8 cellular contexts compared by ENCODE assay signal in genomic region chr11:62542111-62542745, GRCh38. TPM values are rescaled to one million over a fixed set of nuclear protein-coding genes. Genes with fewer than 3 reads are reported as not detected.
A peak's percentile ranks its signal among the peaks of the same experiment; 100 is the strongest.
DNase-seq lines count a peak whose midpoint lies in the region; ATAC-seq and TF ChIP-seq lines count a peak whose summit lies in the region.

No MANE protein-coding gene starts in this region.

- no peak overlapping the region for H3K9ac ChIP-seq in DND-41 (ENCODE audit: low read depth, low read length)

- H3K4me2 ChIP-seq in DND-41 (ENCODE audit: insufficient read depth, low read length), result peak overlapping the region; percentile 19; the same call in 1 of the 2 replicates

- no peaks in the 10 kb centered on the region for H3K79me2 ChIP-seq in DND-41 (ENCODE audit: insufficient read depth, low read length)

- no peaks in the 10 kb centered on the region for H3K27me3 Mint-ChIP-seq in effector memory CD8-positive, alpha-beta T cell

- H3K4me1 ChIP-seq in DND-41 (ENCODE audit: insufficient read depth, low read length), result peaks cover 27% of the 10 kb centered on the region
- H3K4me1 ChIP-seq in psoas muscle, result peaks cover 73% of the 10 kb centered on the region

- peak overlapping the region; percentile 97 to 99 for H3K27ac Mint-ChIP-seq in effector memory CD8-positive, alpha-beta T cell

- no peaks in the 10 kb centered on the region for H3K9me3 Mint-ChIP-seq in effector memory CD8-positive, alpha-beta T cell

- H3K4me1 Mint-ChIP-seq in effector memory CD8-positive, alpha-beta T cell (ENCODE audit: low read depth in 2 of 2), result peaks cover 63 to 69% of the 10 kb centered on the region in 2 donors

- H4K20me1 ChIP-seq in DND-41 (ENCODE audit: insufficient read depth, low read length), result peaks cover 11% of the 10 kb centered on the region; the same call in 1 of the 2 replicates

- peaks cover 99% of the 10 kb centered on the region for H3K36me3 Mint-ChIP-seq in effector memory CD8-positive, alpha-beta T cell (ENCODE audit: insufficient read depth)

- intact Hi-C loops in psoas muscle (cut with DNase I), result loop anchor here (2.0 to 5.0 kb wide), 6 partner anchors 33 to 145 kb away; no protein-coding TSS in a partner anchor

- H3K36me3 ChIP-seq in DND-41 (ENCODE audit: insufficient read depth, low read length) (no peaks in the 10 kb centered on the region), psoas muscle (ENCODE audit: insufficient read depth in 1 of 2, low read depth in 1 of 2) (peaks cover 0 to 2% of the 10 kb centered on the region in 2 donors)

- H3K4me3 ChIP-seq in DND-41 (ENCODE audit: low read depth in 1 of 2, low read length in 2 of 2) (no peak overlapping the region), psoas muscle (peak overlapping the region; percentile 91)

- ATAC-seq in DND-41 (ENCODE audit: insufficient read depth, low read depth) (no peak), psoas muscle (no peak), HG03095 (IDR thresholded peaks at IDR 0.05; ENCODE audit: unreplicated experiment) (no peak)
- ATAC-seq in effector memory CD8-positive, alpha-beta T cell (replicated peaks), result no peak

- no peak for TF ChIP-seq CTCF in DND-41 (IDR thresholded peaks at IDR 0.05; ENCODE audit: borderline replicate concordance, extremely low read depth, low read length, poor library complexity, severe bottlenecking)
- no peak for TF ChIP-seq CTCF in psoas muscle (IDR thresholded peaks at IDR 0.05)

- H3K9me3 ChIP-seq in DND-41 (ENCODE audit: insufficient read depth, low read length, severe bottlenecking) (no peaks in the 10 kb centered on the region), psoas muscle (no peaks in the 10 kb centered on the region)

- H3K27me3 ChIP-seq in DND-41 (ENCODE audit: insufficient read depth, low read length, poor library complexity), result peaks cover 46% of the 10 kb centered on the region
- H3K27me3 ChIP-seq in psoas muscle (ENCODE audit: insufficient read depth in 3 of 3, low read length in 2 of 3), result no peaks in the 10 kb centered on the region

- no peak overlapping the region for H3K27ac ChIP-seq in DND-41 (ENCODE audit: low read length)
- peak overlapping the region; percentile 99 for H3K27ac ChIP-seq in psoas muscle

- H3K4me3 Mint-ChIP-seq in effector memory CD8-positive, alpha-beta T cell, result peak overlapping the region; percentile 96 to 98

- WGBS in psoas muscle, 3 donors, result 24 to 45% (median 37%) methylated on average over 6 of the region's 6 CpGs

- peak overlapping the region; percentile 38 for H2AFZ ChIP-seq in DND-41 (ENCODE audit: low read depth, low read length)

- no peak for DNase-seq in DND-41
- peak; percentile 85 for DNase-seq in NCI-H526 treated with DMSO at 0.1 percent for 48 hours (lab: John Stamatoyannopoulos, UW)
- DNase-seq in effector memory CD8-positive, alpha-beta T cell, result peak in 1 of 3 experiments; percentile 21
- DNase-seq in psoas muscle, result no peak
- DNase-seq in cerebellum (ENCODE audit: low spot score), result no peak
- no peak for DNase-seq in hypothalamus (lab: John Stamatoyannopoulos, UW)
- DNase-seq in pons (ENCODE audit: low spot score), result no peak

RNA-seq across cellular contexts. Expression of gene AHNAK, which starts 4.4 kb away (rescaled TPM):
- total RNA-seq in psoas muscle, result 100 to 1,000 TPM; 376 to 679 (median 425) TPM
- polyA plus RNA-seq in psoas muscle, result 100 to 1,000 TPM in 2 of 3 donors, 10 to 100 TPM in 1; 93.5 to 227 (median 206) TPM
- 57.3 TPM for total RNA-seq in cerebellum

RNA-seq across cellular contexts. Expression of gene EEF1G, which starts 31.5 kb away (rescaled TPM):
- total RNA-seq in psoas muscle (1,000 to 10,000 TPM; 1,137 to 1,954 (median 1,509) TPM), cerebellum (784 TPM)
- polyA plus RNA-seq in psoas muscle, result 1,000 to 10,000 TPM; 1,687 to 2,356 (median 2,243) TPM

RNA-seq across cellular contexts. Expression of gene TUT1, which starts 49.1 kb away (rescaled TPM):
- total RNA-seq in psoas muscle, result 10 to 100 TPM; 14.3 to 23.7 (median 19.6) TPM
- polyA plus RNA-seq in psoas muscle, result 10 to 100 TPM; 12.1 to 15.5 (median 12.7) TPM
- total RNA-seq in cerebellum, result 6.3 TPM

RNA-seq across cellular contexts. Expression of gene MTA2, which starts 59.4 kb away (rescaled TPM):
- total RNA-seq in psoas muscle (10 to 100 TPM; 20.0 to 32.5 (median 28.6) TPM), cerebellum (72.5 TPM)
- 10 to 100 TPM; 18.4 to 27.1 (median 26.9) TPM for polyA plus RNA-seq in psoas muscle
